ENCODE assay signal across 1 cellular context in the genomic region with DNA sequence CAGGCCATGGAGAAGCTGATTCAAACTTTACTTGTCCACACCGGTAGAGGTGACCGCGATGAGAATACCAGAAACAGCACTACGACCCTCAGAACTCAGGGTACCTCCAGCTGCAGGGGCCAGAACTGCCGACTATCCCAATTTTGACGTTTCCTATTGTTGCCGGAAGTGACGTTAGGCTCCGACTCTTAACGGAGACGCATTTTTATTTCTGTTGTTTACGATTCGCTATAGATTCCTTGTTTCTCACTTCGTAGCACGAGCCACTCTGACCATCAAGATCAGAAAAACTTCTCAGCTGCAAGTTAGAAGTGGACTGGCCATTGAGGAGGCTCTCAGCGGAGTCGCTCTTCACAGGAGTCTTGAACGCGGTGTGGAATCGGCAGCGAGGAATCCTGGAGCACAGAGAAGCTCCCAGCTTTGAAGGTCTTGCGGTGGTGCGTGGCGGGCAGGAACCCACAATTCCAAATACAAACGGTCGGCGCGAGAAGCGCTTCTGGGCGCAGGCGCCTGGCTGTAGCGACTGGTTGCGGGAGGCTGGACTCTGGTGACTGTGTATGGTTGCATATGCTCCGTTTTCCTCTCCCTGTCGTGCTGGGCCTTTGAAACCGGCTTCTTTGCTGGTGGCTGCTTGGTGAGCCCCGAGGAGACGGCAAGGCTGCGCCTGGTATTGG.
TF ChIP-seq lines count a peak whose summit lies in the region.

A gene with protein sequence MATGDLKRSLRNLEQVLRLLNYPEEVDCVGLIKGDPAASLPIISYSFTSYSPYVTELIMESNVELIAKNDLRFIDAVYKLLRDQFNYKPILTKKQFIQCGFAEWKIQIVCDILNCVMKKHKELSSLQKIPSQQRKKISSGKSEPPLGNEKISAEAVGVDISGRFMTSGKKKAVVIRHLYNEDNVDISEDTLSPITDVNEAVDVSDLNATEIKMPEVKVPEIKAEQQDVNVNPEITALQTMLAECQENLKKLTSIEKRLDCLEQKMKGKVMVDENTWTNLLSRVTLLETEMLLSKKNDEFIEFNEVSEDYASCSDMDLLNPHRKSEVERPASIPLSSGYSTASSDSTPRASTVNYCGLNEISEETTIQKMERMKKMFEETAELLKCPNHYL (plus strand): TSS at position 405 of the 674 bp plus-strand sequence. CDS start 15,211 bp downstream, outside the sequence.
A gene with protein sequence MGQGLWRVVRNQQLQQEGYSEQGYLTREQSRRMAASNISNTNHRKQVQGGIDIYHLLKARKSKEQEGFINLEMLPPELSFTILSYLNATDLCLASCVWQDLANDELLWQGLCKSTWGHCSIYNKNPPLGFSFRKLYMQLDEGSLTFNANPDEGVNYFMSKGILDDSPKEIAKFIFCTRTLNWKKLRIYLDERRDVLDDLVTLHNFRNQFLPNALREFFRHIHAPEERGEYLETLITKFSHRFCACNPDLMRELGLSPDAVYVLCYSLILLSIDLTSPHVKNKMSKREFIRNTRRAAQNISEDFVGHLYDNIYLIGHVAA (minus strand): TSS at position 161 of the 674 bp plus-strand sequence. CDS start 20,575 bp downstream, outside the sequence.

TF ChIP-seq in GM23338, 12 proteins besides CTCF, POLR2A, EP300 and RAD21 (continued from another document):
- TF ChIP-seq, protein P1, sequence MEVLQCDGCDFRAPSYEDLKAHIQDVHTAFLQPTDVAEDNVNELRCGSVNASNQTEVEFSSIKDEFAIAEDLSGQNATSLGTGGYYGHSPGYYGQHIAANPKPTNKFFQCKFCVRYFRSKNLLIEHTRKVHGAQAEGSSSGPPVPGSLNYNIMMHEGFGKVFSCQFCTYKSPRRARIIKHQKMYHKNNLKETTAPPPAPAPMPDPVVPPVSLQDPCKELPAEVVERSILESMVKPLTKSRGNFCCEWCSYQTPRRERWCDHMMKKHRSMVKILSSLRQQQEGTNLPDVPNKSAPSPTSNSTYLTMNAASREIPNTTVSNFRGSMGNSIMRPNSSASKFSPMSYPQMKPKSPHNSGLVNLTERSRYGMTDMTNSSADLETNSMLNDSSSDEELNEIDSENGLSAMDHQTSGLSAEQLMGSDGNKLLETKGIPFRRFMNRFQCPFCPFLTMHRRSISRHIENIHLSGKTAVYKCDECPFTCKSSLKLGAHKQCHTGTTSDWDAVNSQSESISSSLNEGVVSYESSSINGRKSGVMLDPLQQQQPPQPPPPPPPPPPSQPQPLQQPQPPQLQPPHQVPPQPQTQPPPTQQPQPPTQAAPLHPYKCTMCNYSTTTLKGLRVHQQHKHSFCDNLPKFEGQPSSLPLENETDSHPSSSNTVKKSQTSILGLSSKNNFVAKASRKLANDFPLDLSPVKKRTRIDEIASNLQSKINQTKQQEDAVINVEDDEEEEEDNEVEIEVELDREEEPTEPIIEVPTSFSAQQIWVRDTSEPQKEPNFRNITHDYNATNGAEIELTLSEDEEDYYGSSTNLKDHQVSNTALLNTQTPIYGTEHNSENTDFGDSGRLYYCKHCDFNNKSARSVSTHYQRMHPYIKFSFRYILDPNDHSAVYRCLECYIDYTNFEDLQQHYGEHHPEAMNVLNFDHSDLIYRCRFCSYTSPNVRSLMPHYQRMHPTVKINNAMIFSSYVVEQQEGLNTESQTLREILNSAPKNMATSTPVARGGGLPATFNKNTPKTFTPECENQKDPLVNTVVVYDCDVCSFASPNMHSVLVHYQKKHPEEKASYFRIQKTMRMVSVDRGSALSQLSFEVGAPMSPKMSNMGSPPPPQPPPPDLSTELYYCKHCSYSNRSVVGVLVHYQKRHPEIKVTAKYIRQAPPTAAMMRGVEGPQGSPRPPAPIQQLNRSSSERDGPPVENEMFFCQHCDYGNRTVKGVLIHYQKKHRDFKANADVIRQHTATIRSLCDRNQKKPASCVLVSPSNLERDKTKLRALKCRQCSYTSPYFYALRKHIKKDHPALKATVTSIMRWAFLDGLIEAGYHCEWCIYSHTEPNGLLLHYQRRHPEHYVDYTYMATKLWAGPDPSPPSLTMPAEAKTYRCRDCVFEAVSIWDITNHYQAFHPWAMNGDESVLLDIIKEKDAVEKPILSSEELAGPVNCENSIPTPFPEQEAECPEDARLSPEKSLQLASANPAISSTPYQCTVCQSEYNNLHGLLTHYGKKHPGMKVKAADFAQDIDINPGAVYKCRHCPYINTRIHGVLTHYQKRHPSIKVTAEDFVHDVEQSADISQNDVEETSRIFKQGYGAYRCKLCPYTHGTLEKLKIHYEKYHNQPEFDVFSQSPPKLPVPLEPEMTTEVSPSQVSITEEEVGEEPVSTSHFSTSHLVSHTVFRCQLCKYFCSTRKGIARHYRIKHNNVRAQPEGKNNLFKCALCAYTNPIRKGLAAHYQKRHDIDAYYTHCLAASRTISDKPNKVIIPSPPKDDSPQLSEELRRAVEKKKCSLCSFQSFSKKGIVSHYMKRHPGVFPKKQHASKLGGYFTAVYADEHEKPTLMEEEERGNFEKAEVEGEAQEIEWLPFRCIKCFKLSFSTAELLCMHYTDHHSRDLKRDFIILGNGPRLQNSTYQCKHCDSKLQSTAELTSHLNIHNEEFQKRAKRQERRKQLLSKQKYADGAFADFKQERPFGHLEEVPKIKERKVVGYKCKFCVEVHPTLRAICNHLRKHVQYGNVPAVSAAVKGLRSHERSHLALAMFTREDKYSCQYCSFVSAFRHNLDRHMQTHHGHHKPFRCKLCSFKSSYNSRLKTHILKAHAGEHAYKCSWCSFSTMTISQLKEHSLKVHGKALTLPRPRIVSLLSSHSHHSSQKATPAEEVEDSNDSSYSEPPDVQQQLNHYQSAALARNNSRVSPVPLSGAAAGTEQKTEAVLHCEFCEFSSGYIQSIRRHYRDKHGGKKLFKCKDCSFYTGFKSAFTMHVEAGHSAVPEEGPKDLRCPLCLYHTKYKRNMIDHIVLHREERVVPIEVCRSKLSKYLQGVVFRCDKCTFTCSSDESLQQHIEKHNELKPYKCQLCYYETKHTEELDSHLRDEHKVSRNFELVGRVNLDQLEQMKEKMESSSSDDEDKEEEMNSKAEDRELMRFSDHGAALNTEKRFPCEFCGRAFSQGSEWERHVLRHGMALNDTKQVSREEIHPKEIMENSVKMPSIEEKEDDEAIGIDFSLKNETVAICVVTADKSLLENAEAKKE (CRISPR knock-in tag; IDR thresholded peaks at IDR 0.05) = no peak
